Comparison of ENCODE assay signal across 1 cellular context in the genomic region with DNA sequence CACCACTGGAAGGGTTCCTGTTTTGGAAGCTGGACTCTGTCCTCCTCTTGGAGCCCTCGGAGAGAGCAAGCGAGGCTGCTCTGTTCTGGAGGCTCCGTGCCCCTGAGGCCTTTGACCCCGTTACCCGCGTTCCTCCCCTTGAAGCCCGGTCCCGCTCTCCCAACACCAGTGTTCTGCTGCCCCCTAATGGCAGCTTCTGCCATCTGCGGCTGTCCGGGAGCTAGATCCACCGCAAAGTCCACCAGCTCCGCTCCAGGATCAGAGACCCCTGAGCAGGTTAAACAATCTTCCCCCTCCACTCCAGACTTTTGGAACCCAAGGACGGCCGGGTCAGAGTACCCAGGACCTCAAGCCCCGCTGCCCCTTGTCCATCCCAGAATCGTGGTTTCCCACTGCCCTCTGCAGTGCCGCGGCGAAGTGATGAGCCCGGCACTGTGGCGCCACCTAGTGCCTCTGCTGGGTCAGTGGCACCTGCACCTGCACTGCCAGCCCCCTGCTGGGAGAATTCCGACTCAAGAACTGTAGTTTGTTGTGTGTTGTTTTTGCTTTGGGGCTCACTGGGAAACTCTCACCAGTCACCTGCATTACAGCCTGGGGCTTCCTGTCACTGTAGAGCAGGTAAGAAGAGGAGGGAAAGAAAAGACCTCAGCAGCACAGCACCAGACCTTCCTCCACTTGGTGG.
A peak's percentile ranks its signal among the peaks of the same experiment; 100 is the strongest.
TF ChIP-seq lines count a peak whose summit lies in the region.

No MANE protein-coding gene starts in this region.

TF ChIP-seq in HepG2, 621 proteins besides CTCF, POLR2A, EP300 and RAD21 (continues in another document):
- TF ChIP-seq, protein P1, sequence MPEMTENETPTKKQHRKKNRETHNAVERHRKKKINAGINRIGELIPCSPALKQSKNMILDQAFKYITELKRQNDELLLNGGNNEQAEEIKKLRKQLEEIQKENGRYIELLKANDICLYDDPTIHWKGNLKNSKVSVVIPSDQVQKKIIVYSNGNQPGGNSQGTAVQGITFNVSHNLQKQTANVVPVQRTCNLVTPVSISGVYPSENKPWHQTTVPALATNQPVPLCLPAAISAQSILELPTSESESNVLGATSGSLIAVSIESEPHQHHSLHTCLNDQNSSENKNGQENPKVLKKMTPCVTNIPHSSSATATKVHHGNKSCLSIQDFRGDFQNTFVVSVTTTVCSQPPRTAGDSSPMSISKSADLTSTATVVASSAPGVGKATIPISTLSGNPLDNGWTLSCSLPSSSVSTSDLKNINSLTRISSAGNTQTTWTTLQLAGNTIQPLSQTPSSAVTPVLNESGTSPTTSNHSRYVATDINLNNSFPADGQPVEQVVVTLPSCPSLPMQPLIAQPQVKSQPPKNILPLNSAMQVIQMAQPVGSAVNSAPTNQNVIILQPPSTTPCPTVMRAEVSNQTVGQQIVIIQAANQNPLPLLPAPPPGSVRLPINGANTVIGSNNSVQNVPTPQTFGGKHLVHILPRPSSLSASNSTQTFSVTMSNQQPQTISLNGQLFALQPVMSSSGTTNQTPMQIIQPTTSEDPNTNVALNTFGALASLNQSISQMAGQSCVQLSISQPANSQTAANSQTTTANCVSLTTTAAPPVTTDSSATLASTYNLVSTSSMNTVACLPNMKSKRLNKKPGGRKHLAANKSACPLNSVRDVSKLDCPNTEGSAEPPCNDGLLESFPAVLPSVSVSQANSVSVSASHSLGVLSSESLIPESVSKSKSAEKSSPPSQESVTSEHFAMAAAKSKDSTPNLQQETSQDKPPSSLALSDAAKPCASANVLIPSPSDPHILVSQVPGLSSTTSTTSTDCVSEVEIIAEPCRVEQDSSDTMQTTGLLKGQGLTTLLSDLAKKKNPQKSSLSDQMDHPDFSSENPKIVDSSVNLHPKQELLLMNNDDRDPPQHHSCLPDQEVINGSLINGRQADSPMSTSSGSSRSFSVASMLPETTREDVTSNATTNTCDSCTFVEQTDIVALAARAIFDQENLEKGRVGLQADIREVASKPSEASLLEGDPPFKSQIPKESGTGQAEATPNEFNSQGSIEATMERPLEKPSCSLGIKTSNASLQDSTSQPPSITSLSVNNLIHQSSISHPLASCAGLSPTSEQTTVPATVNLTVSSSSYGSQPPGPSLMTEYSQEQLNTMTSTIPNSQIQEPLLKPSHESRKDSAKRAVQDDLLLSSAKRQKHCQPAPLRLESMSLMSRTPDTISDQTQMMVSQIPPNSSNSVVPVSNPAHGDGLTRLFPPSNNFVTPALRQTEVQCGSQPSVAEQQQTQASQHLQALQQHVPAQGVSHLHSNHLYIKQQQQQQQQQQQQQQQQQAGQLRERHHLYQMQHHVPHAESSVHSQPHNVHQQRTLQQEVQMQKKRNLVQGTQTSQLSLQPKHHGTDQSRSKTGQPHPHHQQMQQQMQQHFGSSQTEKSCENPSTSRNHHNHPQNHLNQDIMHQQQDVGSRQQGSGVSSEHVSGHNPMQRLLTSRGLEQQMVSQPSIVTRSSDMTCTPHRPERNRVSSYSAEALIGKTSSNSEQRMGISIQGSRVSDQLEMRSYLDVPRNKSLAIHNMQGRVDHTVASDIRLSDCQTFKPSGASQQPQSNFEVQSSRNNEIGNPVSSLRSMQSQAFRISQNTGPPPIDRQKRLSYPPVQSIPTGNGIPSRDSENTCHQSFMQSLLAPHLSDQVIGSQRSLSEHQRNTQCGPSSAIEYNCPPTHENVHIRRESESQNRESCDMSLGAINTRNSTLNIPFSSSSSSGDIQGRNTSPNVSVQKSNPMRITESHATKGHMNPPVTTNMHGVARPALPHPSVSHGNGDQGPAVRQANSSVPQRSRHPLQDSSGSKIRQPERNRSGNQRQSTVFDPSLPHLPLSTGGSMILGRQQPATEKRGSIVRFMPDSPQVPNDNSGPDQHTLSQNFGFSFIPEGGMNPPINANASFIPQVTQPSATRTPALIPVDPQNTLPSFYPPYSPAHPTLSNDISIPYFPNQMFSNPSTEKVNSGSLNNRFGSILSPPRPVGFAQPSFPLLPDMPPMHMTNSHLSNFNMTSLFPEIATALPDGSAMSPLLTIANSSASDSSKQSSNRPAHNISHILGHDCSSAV (CRISPR knock-in tag; IDR thresholded peaks at IDR 0.05; ENCODE audit: borderline replicate concordance) = no peak
- TF ChIP-seq PAX8 (CRISPR knock-in tag; IDR thresholded peaks at IDR 0.05; ENCODE audit: borderline replicate concordance) = no peak
- TF ChIP-seq PPARG (CRISPR knock-in tag; conservative IDR thresholded peaks at IDR 0.05) = peak; percentile 97
- 0 out of 2 replicates have a peak, but pooled peaks have one; percentile 21 for TF ChIP-seq MIER2 (CRISPR knock-in tag; IDR thresholded peaks at IDR 0.05)
- TF ChIP-seq XRCC5 (optimal IDR thresholded peaks at IDR 0.05; ENCODE audit: low read length) = peak; percentile 99
- peak; percentile 5; the same call in 1 of the 2 replicates for TF ChIP-seq MAZ (IDR thresholded peaks at IDR 0.05; ENCODE audit: borderline replicate concordance, low read depth, low read length)
- TF ChIP-seq MAZ (CRISPR knock-in tag; IDR thresholded peaks at IDR 0.05; ENCODE audit: low read depth) = peak; percentile 55; the same call in 1 of the 2 replicates
- TF ChIP-seq KDM5A (IDR thresholded peaks at IDR 0.05; ENCODE audit: borderline replicate concordance, low read length) = peak; percentile 63; the same call in 1 of the 2 replicates
- TF ChIP-seq, protein P2, sequence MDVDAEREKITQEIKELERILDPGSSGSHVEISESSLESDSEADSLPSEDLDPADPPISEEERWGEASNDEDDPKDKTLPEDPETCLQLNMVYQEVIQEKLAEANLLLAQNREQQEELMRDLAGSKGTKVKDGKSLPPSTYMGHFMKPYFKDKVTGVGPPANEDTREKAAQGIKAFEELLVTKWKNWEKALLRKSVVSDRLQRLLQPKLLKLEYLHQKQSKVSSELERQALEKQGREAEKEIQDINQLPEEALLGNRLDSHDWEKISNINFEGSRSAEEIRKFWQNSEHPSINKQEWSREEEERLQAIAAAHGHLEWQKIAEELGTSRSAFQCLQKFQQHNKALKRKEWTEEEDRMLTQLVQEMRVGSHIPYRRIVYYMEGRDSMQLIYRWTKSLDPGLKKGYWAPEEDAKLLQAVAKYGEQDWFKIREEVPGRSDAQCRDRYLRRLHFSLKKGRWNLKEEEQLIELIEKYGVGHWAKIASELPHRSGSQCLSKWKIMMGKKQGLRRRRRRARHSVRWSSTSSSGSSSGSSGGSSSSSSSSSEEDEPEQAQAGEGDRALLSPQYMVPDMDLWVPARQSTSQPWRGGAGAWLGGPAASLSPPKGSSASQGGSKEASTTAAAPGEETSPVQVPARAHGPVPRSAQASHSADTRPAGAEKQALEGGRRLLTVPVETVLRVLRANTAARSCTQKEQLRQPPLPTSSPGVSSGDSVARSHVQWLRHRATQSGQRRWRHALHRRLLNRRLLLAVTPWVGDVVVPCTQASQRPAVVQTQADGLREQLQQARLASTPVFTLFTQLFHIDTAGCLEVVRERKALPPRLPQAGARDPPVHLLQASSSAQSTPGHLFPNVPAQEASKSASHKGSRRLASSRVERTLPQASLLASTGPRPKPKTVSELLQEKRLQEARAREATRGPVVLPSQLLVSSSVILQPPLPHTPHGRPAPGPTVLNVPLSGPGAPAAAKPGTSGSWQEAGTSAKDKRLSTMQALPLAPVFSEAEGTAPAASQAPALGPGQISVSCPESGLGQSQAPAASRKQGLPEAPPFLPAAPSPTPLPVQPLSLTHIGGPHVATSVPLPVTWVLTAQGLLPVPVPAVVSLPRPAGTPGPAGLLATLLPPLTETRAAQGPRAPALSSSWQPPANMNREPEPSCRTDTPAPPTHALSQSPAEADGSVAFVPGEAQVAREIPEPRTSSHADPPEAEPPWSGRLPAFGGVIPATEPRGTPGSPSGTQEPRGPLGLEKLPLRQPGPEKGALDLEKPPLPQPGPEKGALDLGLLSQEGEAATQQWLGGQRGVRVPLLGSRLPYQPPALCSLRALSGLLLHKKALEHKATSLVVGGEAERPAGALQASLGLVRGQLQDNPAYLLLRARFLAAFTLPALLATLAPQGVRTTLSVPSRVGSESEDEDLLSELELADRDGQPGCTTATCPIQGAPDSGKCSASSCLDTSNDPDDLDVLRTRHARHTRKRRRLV (CRISPR knock-in tag; IDR thresholded peaks at IDR 0.05) = 0 out of 2 replicates have a peak, but pooled peaks have one; percentile 60
- peak; percentile 57; the same call in 1 of the 2 replicates for TF ChIP-seq NFKB2 (CRISPR knock-in tag; IDR thresholded peaks at IDR 0.05; ENCODE audit: borderline replicate concordance)
- TF ChIP-seq ZSCAN29 (CRISPR knock-in tag; conservative IDR thresholded peaks at IDR 0.05) = 0 out of 2 replicates have a peak, but pooled peaks have one; percentile 55
- no peak for TF ChIP-seq POLR2AphosphoS5 (IDR thresholded peaks at IDR 0.05; ENCODE audit: low read depth, low read length)
- TF ChIP-seq, protein P3, sequence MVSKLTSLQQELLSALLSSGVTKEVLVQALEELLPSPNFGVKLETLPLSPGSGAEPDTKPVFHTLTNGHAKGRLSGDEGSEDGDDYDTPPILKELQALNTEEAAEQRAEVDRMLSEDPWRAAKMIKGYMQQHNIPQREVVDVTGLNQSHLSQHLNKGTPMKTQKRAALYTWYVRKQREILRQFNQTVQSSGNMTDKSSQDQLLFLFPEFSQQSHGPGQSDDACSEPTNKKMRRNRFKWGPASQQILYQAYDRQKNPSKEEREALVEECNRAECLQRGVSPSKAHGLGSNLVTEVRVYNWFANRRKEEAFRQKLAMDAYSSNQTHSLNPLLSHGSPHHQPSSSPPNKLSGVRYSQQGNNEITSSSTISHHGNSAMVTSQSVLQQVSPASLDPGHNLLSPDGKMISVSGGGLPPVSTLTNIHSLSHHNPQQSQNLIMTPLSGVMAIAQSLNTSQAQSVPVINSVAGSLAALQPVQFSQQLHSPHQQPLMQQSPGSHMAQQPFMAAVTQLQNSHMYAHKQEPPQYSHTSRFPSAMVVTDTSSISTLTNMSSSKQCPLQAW (CRISPR knock-in tag; IDR thresholded peaks at IDR 0.05) = 0 out of 2 replicates have a peak, but pooled peaks have one; percentile 35
- TF ChIP-seq, protein P4, sequence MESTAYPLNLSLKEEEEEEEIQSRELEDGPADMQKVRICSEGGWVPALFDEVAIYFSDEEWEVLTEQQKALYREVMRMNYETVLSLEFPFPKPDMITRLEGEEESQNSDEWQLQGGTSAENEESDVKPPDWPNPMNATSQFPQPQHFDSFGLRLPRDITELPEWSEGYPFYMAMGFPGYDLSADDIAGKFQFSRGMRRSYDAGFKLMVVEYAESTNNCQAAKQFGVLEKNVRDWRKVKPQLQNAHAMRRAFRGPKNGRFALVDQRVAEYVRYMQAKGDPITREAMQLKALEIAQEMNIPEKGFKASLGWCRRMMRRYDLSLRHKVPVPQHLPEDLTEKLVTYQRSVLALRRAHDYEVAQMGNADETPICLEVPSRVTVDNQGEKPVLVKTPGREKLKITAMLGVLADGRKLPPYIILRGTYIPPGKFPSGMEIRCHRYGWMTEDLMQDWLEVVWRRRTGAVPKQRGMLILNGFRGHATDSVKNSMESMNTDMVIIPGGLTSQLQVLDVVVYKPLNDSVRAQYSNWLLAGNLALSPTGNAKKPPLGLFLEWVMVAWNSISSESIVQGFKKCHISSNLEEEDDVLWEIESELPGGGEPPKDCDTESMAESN (CRISPR knock-in tag; conservative IDR thresholded peaks at IDR 0.05) = peak; percentile 72; the same call in 1 of the 2 replicates
- TF ChIP-seq ZSCAN30 (CRISPR knock-in tag; IDR thresholded peaks at IDR 0.05) = 0 out of 2 replicates have a peak, but pooled peaks have one; percentile 38
- TF ChIP-seq SOX6 (IDR thresholded peaks at IDR 0.05) = no peak
- peak; percentile 43 for TF ChIP-seq SOX6 (CRISPR knock-in tag; IDR thresholded peaks at IDR 0.05)
- TF ChIP-seq, protein P5, sequence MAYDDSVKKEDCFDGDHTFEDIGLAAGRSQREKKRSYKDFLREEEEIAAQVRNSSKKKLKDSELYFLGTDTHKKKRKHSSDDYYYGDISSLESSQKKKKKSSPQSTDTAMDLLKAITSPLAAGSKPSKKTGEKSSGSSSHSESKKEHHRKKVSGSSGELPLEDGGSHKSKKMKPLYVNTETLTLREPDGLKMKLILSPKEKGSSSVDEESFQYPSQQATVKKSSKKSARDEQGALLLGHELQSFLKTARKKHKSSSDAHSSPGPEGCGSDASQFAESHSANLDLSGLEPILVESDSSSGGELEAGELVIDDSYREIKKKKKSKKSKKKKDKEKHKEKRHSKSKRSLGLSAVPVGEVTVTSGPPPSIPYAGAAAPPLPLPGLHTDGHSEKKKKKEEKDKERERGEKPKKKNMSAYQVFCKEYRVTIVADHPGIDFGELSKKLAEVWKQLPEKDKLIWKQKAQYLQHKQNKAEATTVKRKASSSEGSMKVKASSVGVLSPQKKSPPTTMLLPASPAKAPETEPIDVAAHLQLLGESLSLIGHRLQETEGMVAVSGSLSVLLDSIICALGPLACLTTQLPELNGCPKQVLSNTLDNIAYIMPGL (CRISPR knock-in tag; IDR thresholded peaks at IDR 0.05; ENCODE audit: borderline replicate concordance in 1 of 2, low read depth in 1 of 2) = peak; percentile 96 to 97
- TF ChIP-seq, protein P6, sequence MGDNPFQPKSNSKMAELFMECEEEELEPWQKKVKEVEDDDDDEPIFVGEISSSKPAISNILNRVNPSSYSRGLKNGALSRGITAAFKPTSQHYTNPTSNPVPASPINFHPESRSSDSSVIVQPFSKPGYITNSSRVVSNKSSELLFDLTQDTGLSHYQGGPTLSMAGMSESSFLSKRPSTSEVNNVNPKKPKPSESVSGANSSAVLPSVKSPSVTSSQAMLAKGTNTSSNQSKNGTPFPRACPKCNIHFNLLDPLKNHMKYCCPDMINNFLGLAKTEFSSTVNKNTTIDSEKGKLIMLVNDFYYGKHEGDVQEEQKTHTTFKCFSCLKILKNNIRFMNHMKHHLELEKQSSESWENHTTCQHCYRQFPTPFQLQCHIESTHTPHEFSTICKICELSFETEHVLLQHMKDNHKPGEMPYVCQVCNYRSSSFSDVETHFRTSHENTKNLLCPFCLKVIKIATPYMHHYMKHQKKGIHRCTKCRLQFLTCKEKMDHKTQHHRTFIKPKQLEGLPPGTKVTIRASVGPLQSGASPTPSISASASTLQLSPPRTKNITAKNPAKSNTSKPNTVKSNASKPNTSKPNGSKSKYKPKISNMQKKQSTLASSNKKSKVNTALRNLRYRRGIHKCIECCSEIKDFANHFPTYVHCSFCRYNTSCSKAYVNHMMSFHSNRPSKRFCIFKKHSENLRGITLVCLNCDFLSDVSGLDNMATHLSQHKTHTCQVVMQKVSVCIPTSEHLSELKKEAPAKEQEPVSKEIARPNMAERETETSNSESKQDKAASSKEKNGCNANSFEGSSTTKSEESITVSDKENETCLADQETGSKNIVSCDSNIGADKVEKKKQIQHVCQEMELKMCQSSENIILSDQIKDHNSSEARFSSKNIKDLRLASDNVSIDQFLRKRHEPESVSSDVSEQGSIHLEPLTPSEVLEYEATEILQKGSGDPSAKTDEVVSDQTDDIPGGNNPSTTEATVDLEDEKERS (CRISPR knock-in tag; IDR thresholded peaks at IDR 0.05) = peak; percentile 51; the same call in 1 of the 2 replicates
